Comparison of ENCODE assay signal across 9 cellular contexts in the genomic region with DNA sequence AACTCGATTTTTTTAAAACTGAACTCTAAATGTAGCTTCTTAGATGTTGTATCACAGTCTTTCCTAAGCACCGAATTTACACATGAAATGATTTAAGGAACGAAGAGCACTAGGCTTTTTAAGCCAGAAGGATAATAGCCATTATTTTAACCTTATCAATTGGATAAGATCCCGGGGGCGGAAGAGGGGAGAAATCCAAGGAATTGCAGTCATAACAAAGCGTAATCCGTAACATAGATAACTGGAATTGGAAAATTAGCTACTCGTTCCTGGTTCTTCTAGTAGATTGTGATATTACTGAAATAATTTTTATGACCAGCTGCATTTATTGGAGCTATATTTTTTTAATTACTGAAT. TPM values are rescaled to one million over a fixed set of nuclear protein-coding genes. Genes with fewer than 3 reads are reported as not detected.
A peak's percentile ranks its signal among the peaks of the same experiment; 100 is the strongest.
DNase-seq lines count a peak whose midpoint lies in the region; ATAC-seq and TF ChIP-seq lines count a peak whose summit lies in the region.
"Had no signal": no experiment of that assay in that cellular context is flagged by ENCODE, and none has a peak within 500 bp of the region (broad histone marks: within the 10 kb centered on the region; RNA-seq: fewer than 3 reads in every experiment).

No MANE protein-coding gene starts in this region.

- intact Hi-C loops in natural killer cell (cut with micrococcal nuclease): loop anchor here (5.0 kb wide), 2 partner anchors 305 to 1905 kb away; partner anchors contain the start of genes LANCL1 and PIKFYVE

- TF ChIP-seq POLR2A in erythroblast (IDR thresholded peaks at IDR 0.05; ENCODE audit: low read length): no peak

- no peaks in the 10 kb centered on the region for H4K20me1 ChIP-seq in KMS-11 (ENCODE audit: insufficient read depth)

- peak overlapping the region; percentile 92 to 99 for H3K27ac Mint-ChIP-seq in natural killer cell

- ATAC-seq in natural killer cell (no peak), HG02678 (IDR thresholded peaks at IDR 0.05; ENCODE audit: unreplicated experiment) (no peak), HG03108 (IDR thresholded peaks at IDR 0.05; ENCODE audit: unreplicated experiment) (no peak)

- H3K9me3 Mint-ChIP-seq in natural killer cell: no peaks in the 10 kb centered on the region

- peak overlapping the region; percentile 100 for H3K27ac ChIP-seq in KMS-11

- H3K4me2 ChIP-seq in KMS-11: peak overlapping the region; percentile 92

- H3K4me3 ChIP-seq in AG10803 (ENCODE audit: low read length) (peak overlapping the region; percentile 70), KMS-11 (IDR thresholded peaks at IDR 0.05; ENCODE audit: insufficient read depth, low read depth, low read length) (peak overlapping the region; percentile 40), choroid plexus epithelial cell (ENCODE audit: low read depth, low read length) (peak overlapping the region; percentile 86)

- H3K4me1 Mint-ChIP-seq in natural killer cell: peaks cover 21 to 22% of the 10 kb centered on the region in 2 donors

- H2AFZ ChIP-seq in KMS-11 (ENCODE audit: low read depth): peak overlapping the region; percentile 54; the same call in 1 of the 2 replicates

- no peaks in the 10 kb centered on the region for H3K36me3 ChIP-seq in KMS-11 (ENCODE audit: insufficient read depth)

- DNase-seq in AG10803 (ENCODE audit: low read depth) (no peak), choroid plexus epithelial cell (ENCODE audit: low read depth) (no peak), natural killer cell (no peak), erythroblast (lab: John Stamatoyannopoulos, UW) (no peak), ACHN (no peak)

- peaks cover 45% of the 10 kb centered on the region for H3K79me2 ChIP-seq in KMS-11 (ENCODE audit: insufficient read depth, low read depth)

- H3K27me3 Mint-ChIP-seq in natural killer cell (ENCODE audit: low read depth in 2 of 2): no peaks in the 10 kb centered on the region

- peak overlapping the region; percentile 100 for H3K4me3 Mint-ChIP-seq in natural killer cell

- TF ChIP-seq CTCF in AG10803 (conservative IDR thresholded peaks at IDR 0.05; ENCODE audit: low read length) (no peak), KMS-11 (conservative IDR thresholded peaks at IDR 0.05; ENCODE audit: low read depth, low read length) (no peak), choroid plexus epithelial cell (conservative IDR thresholded peaks at IDR 0.05; ENCODE audit: low read depth, low read length) (no peak), natural killer cell (IDR thresholded peaks at IDR 0.05) (no peak)

- H3K9ac ChIP-seq in KMS-11: peak overlapping the region; percentile 93

- H3K36me3 Mint-ChIP-seq in natural killer cell: no peaks in the 10 kb centered on the region

- peaks cover 53% of the 10 kb centered on the region for H3K4me1 ChIP-seq in KMS-11 (ENCODE audit: low read depth, poor library complexity, severe bottlenecking)

- in situ Hi-C loops in ACHN (cut with HindIII; ENCODE audit: low pct_ligation_motif_present, low pct_unique_long_range_greater_than_20kb, low sequenced_read_pairs): no loop called here

- no peaks in the 10 kb centered on the region for H3K27me3 ChIP-seq in KMS-11 (ENCODE audit: insufficient read depth, low read depth)

RNA-seq across cellular contexts. Expression of gene KANSL1L, which starts 1.0 kb away (rescaled TPM):
- 10 to 100 TPM in 1 of 3 donors, 1 to 10 TPM in 2; 7.6 to 11.2 (median 9.5) TPM for total RNA-seq in natural killer cell

RNA-seq across cellular contexts. Expression of gene ACADL, which starts 53.0 kb away (rescaled TPM):
- not detected for total RNA-seq in natural killer cell
- total RNA-seq: T-helper 1 cell treated with Interleukin-12 subunit alpha and Interleukin-12 subunit beta and Interleukin-4 antibody, amounts not matched to agents 30 ng/mL and 1 ng/mL, for 36 hours had no signal
